ENCODE assay signal across 9 cellular contexts in the genomic region with DNA sequence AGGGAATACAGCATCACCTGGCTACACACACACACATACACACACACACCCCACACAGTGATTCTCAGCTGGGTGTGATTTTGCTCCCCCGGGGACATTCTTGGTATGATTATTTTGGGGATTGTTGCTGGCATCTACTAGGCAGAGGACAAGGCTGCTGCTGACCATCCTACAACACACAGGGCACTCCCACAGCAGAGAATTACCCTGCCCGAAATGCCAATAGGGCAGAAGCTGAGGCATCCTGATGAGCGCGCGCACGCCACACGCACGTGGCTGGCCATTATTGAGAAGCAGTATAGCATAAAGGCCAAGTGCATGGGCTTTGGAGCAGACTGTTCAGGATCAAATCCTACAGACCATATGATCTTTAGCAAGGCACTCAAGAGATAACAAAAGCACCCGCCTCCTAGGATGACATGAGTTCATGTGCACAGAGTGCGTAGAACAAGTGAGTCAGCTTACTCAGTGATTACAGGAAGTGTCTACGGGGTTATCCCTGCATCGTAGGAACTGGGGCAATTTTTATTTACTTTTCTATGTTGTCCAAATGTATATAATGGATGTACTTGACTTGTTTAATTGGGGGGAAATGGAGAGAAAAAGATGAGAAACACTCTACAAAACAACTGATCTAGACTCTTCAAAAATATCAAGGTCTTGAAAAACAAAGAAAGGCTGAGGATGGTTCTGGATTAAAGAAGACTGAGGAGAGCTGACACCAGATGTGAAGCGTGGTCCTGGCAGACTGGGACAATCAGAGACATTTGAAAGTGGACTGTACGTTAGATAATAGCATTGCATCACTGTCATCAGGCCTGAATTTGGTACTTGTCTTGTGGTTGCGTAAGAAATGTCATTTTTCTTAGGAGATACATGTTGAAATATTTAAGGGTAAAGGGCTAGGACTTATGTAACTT. TPM values are rescaled to one million over a fixed set of nuclear protein-coding genes. Genes with fewer than 3 reads are reported as not detected.
DNase-seq lines count a peak whose midpoint lies in the region; ATAC-seq and TF ChIP-seq lines count a peak whose summit lies in the region.
"Had no signal": no experiment of that assay in that cellular context is flagged by ENCODE, and none has a peak within 500 bp of the region (broad histone marks: within the 10 kb centered on the region; RNA-seq: fewer than 3 reads in every experiment).

No MANE protein-coding gene starts in this region.

- no TSS peak for BruUV-seq in PC-3 (replicated peaks; lab: Mats Ljungman, UMichigan)

- peak overlapping the region; percentile 36 for H3K4me2 ChIP-seq in PC-3 (ENCODE audit: low read length)

- peak; percentile 77 for DNase-seq in HCEC 1CT
- DNase-seq in PC-3, result peak; percentile 67
- peak; percentile 92 for DNase-seq in choroid plexus epithelial cell (ENCODE audit: low read depth)
- peak; percentile 57 for DNase-seq in skeletal muscle cell (ENCODE audit: low read depth)
- DNase-seq in iPS-NIHi11 (ENCODE audit: low spot score), result no peak
- no peak for DNase-seq in WERI-Rb-1
- DNase-seq: heart right ventricle had no signal

- H3K9ac ChIP-seq in PC-3 (ENCODE audit: low read length), result no peak overlapping the region

- H3K36me3 ChIP-seq in PC-3 (ENCODE audit: low read depth, low read length), result no peaks in the 10 kb centered on the region
- H3K36me3 ChIP-seq in WERI-Rb-1, result no peaks in the 10 kb centered on the region
- H3K36me3 ChIP-seq: heart right ventricle had no signal

- no peaks in the 10 kb centered on the region for H3K79me2 ChIP-seq in PC-3 (ENCODE audit: low read length)

- no peaks in the 10 kb centered on the region for H3K9me2 ChIP-seq in PC-3 (replicated peaks; ENCODE audit: low read length)

- POLR2A ChIA-PET in PC-3 (lab: Charles Lee; ENCODE audit: unreplicated experiment), result interaction anchor here (0.5 kb wide), 1 partner anchor 108 kb away, joined by 3 read pairs; no protein-coding TSS in a partner anchor

- H3K27me3 ChIP-seq in PC-3 (ENCODE audit: low read length) (no peaks in the 10 kb centered on the region), WERI-Rb-1 (ENCODE audit: insufficient read depth, low read depth, severe bottlenecking) (no peaks in the 10 kb centered on the region)
- H3K27me3 ChIP-seq: heart right ventricle had no signal

- H3K27ac ChIP-seq in PC-3 (ENCODE audit: low read length) (no peak overlapping the region), WERI-Rb-1 (no peak overlapping the region)

- no peaks in the 10 kb centered on the region for H3F3A ChIP-seq in PC-3 (ENCODE audit: low read length, unreplicated experiment)

- ATAC-seq in PC-3, result peak; percentile 61
- ATAC-seq in HG03439 (IDR thresholded peaks at IDR 0.05; ENCODE audit: unreplicated experiment), result no peak
- ATAC-seq: heart right ventricle had no signal

- intact Hi-C loops in PC-3 (cut with micrococcal nuclease), result no loop called here

- H2AFZ ChIP-seq in PC-3 (ENCODE audit: low read length), result peak overlapping the region; percentile 31; the same call in 1 of the 2 replicates

- peaks cover 24% of the 10 kb centered on the region for H3K4me1 ChIP-seq in PC-3 (ENCODE audit: insufficient read depth, low read length)

- CTCF ChIA-PET in PC-3 (lab: Charles Lee), result no interaction called here

- H3K9me3 ChIP-seq in PC-3 (ENCODE audit: low read length) (no peaks in the 10 kb centered on the region), WERI-Rb-1 (ENCODE audit: severe bottlenecking) (no peaks in the 10 kb centered on the region)
- H3K9me3 ChIP-seq: heart right ventricle had no signal

- no peaks in the 10 kb centered on the region for H4K20me1 ChIP-seq in PC-3 (ENCODE audit: low read length)

- TF ChIP-seq CTCF in PC-3 (conservative IDR thresholded peaks at IDR 0.05; ENCODE audit: low read depth, low read length) (no peak), choroid plexus epithelial cell (conservative IDR thresholded peaks at IDR 0.05; ENCODE audit: low read depth, low read length) (no peak), WERI-Rb-1 (IDR thresholded peaks at IDR 0.05; ENCODE audit: low read depth, low read length) (no peak)

- H3K4me3 ChIP-seq in PC-3 (ENCODE audit: low read length) (no peak overlapping the region), choroid plexus epithelial cell (ENCODE audit: low read depth, low read length) (no peak overlapping the region), skeletal muscle cell (ENCODE audit: low read depth, low read length) (no peak overlapping the region), WERI-Rb-1 (ENCODE audit: low read depth, low read length) (no peak overlapping the region)
- H3K4me3 ChIP-seq: heart right ventricle had no signal

RNA-seq across cellular contexts. Expression of a gene that starts 7.2 kb away (rescaled TPM):
- total RNA-seq in PC-3 (2014; rRNA removed), result 340 and 370 TPM in 2 replicates

RNA-seq across cellular contexts. Expression of a gene that starts 31.4 kb away (rescaled TPM):
- 45.6 and 51.4 TPM in 2 replicates for total RNA-seq in PC-3 (2014; rRNA removed)

RNA-seq across cellular contexts. Expression of a gene that starts 38.9 kb away (rescaled TPM):
- 24.9 and 31.3 TPM in 2 replicates for total RNA-seq in PC-3 (2014; rRNA removed)

RNA-seq across cellular contexts. Expression of a gene that starts 41.2 kb away (rescaled TPM):
- total RNA-seq in PC-3 (2014; rRNA removed), result 14.5 and 30.5 TPM in 2 replicates

RNA-seq across cellular contexts. Expression of a gene that starts 50.1 kb away (rescaled TPM):
- total RNA-seq in PC-3 (2014; rRNA removed), result not detected in 2 replicates
- total RNA-seq: heart right ventricle; T-helper 1 cell treated with Interleukin-12 subunit alpha and Interleukin-12 subunit beta and Interleukin-4 antibody, amounts not matched to agents 30 ng/mL and 1 ng/mL, for 36 hours had no signal

Comparison
In these comparisons a context has a peak if more than half of its experiments do, and no peak if none do; other contexts are left out.
1. DNase-seq: peak in HCEC 1CT (single experiment), PC-3 (single experiment), choroid plexus epithelial cell (single experiment) and skeletal muscle cell (single experiment); none in iPS-NIHi11 (single experiment) and WERI-Rb-1 (single experiment).